Comparison of ENCODE assay signal across 8 cellular contexts in the genomic region with DNA sequence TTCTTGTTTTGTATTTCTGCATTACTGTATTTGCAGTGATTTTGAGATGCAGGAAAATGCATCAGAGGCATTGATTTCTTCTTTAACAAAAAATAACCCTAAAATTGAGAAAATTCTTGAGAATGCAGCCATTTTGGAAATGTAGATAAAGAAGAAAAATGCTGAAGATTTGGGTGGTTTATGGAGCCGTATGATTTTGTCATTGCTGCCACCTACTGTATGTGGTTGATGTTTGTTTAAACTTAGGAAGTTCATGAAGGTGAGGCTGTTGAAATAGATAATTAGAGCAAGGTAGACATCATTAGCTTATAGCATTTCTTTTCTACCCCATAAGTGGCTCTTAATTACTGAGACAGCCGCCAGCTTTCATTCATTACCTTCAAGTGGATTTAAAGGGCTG.
A peak's percentile ranks its signal among the peaks of the same experiment; 100 is the strongest.
DNase-seq lines count a peak whose midpoint lies in the region; ATAC-seq and TF ChIP-seq lines count a peak whose summit lies in the region.

No MANE protein-coding gene starts in this region.

- no peak overlapping the region for H3K4me3 ChIP-seq in OCI-LY1 (ENCODE audit: low read depth, low read length, poor library complexity, severe bottlenecking)
- H3K4me3 ChIP-seq in esophagus muscularis mucosa, result no peak overlapping the region

- no peaks in the 10 kb centered on the region for H3K9me3 Mint-ChIP-seq in activated naive CD4-positive, alpha-beta T cell treated with anti-CD3 and anti-CD28 coated beads for 36 hours

- TF ChIP-seq CTCF in C4-2B (conservative IDR thresholded peaks at IDR 0.05) (peak; percentile 69), GM20000 (IDR thresholded peaks at IDR 0.05; ENCODE audit: extremely low read depth, missing control alignments) (peak; percentile 12), OCI-LY1 (IDR thresholded peaks at IDR 0.05; ENCODE audit: low read length) (peak; percentile 62), esophagus muscularis mucosa (IDR thresholded peaks at IDR 0.05) (peak; percentile 23 to 48 (median 44))

- H3K27ac Mint-ChIP-seq in activated naive CD4-positive, alpha-beta T cell treated with anti-CD3 and anti-CD28 coated beads for 36 hours, result no peak overlapping the region

- intact Hi-C loops in esophagus muscularis mucosa (cut with DNase I), result loop anchor here (5.0 kb wide), 1 partner anchor 197 kb away; no protein-coding TSS in a partner anchor
- intact Hi-C loops in activated naive CD4-positive, alpha-beta T cell treated with anti-CD3 and anti-CD28 coated beads for 36 hours (cut with micrococcal nuclease), result loop anchor here (1.0 to 5.0 kb wide), 6 partner anchors 130 to 753 kb away; no protein-coding TSS in a partner anchor
- intact Hi-C loops in left ventricle myocardium superior (cut with micrococcal nuclease), result no loop called here

- no peaks in the 10 kb centered on the region for H3K27me3 Mint-ChIP-seq in activated naive CD4-positive, alpha-beta T cell treated with anti-CD3 and anti-CD28 coated beads for 36 hours (ENCODE audit: low read depth)

- 50% methylated on average over 2 of the region's 2 CpGs for WGBS in esophagus muscularis mucosa

- no peak for TF ChIP-seq EP300 in esophagus muscularis mucosa (IDR thresholded peaks at IDR 0.05)

- H3K27ac ChIP-seq in C4-2B, result no peak overlapping the region
- H3K27ac ChIP-seq in OCI-LY1 (ENCODE audit: low read depth, low read length, poor library complexity, severe bottlenecking), result no peak overlapping the region
- H3K27ac ChIP-seq in esophagus muscularis mucosa (replicated peaks in 1 of 4), result no peak overlapping the region

- peaks cover 12% of the 10 kb centered on the region for H3K4me1 Mint-ChIP-seq in activated naive CD4-positive, alpha-beta T cell treated with anti-CD3 and anti-CD28 coated beads for 36 hours (ENCODE audit: low read depth)

- CTCF ChIA-PET in activated naive CD4-positive, alpha-beta T cell treated with anti-CD3 and anti-CD28 coated beads for 36 hours (lab: Charles Lee), result interaction anchor here (0.6 to 1.7 kb wide), 18 partner anchors 11 to 772 kb away, joined by 3 to 11 read pairs (median 3); partner anchors contain the start of gene COMTD1

- H3K36me3 Mint-ChIP-seq in activated naive CD4-positive, alpha-beta T cell treated with anti-CD3 and anti-CD28 coated beads for 36 hours (ENCODE audit: low read depth), result no peaks in the 10 kb centered on the region

- no peak overlapping the region for H3K4me2 ChIP-seq in OCI-LY1 (ENCODE audit: low read length)

- ATAC-seq in GM18907 (IDR thresholded peaks at IDR 0.05; ENCODE audit: unreplicated experiment), result no peak
- ATAC-seq in left ventricle myocardium superior, result no peak

- peaks cover 18% of the 10 kb centered on the region for H3K4me1 ChIP-seq in OCI-LY1 (ENCODE audit: insufficient read depth, low read length, severe bottlenecking)
- H3K4me1 ChIP-seq in esophagus muscularis mucosa, result peaks cover 20 to 61% (median 52%) of the 10 kb centered on the region in 4 donors

- DNase-seq in GM20000 (ENCODE audit: low spot score), result no peak
- DNase-seq in esophagus muscularis mucosa (ENCODE audit: extremely low spot score), result no peak
- peak; percentile 85 for DNase-seq in superior temporal gyrus (ENCODE audit: extremely low spot score)
- DNase-seq in activated naive CD4-positive, alpha-beta T cell treated with anti-CD3 and anti-CD28 coated beads for 36 hours, result no peak
- no peak for DNase-seq in left ventricle myocardium superior

- no peak overlapping the region for H2AFZ ChIP-seq in OCI-LY1 (ENCODE audit: low read length)

- H3K27me3 ChIP-seq in OCI-LY1 (ENCODE audit: insufficient read depth, low read length), result no peaks in the 10 kb centered on the region
- no peaks in the 10 kb centered on the region for H3K27me3 ChIP-seq in esophagus muscularis mucosa

- H3K79me2 ChIP-seq in OCI-LY1 (ENCODE audit: insufficient read depth, low read length), result no peaks in the 10 kb centered on the region

- H3K9me3 ChIP-seq in OCI-LY1 (ENCODE audit: low read length), result no peaks in the 10 kb centered on the region
- no peaks in the 10 kb centered on the region for H3K9me3 ChIP-seq in esophagus muscularis mucosa

- H3K9ac ChIP-seq in OCI-LY1 (ENCODE audit: low read length), result no peak overlapping the region

- no peak for TF ChIP-seq POLR2A in esophagus muscularis mucosa (IDR thresholded peaks at IDR 0.05; ENCODE audit: low read depth)

- no peaks in the 10 kb centered on the region for H3F3A ChIP-seq in OCI-LY1 (ENCODE audit: insufficient read depth, low read length)

- peaks cover 30% of the 10 kb centered on the region; the same call in 1 of the 2 replicates for H3K36me3 ChIP-seq in OCI-LY1 (ENCODE audit: insufficient read depth, low read length)
- peaks cover 8 to 36% (median 28%) of the 10 kb centered on the region in 4 donors for H3K36me3 ChIP-seq in esophagus muscularis mucosa

- H3K9me2 ChIP-seq in OCI-LY1 (ENCODE audit: low read depth, low read length), result no peaks in the 10 kb centered on the region

- no peak overlapping the region for H3K4me3 Mint-ChIP-seq in activated naive CD4-positive, alpha-beta T cell treated with anti-CD3 and anti-CD28 coated beads for 36 hours

- H4K20me1 ChIP-seq in OCI-LY1 (ENCODE audit: insufficient read depth, low read length), result no peaks in the 10 kb centered on the region

Comparison
In these comparisons a context has a peak if more than half of its experiments do, and no peak if none do; other contexts are left out.
1. CTCF ChIP-seq: peak in every context shown above with its lines; median percentile 69 in C4-2B; 62 in OCI-LY1; 44 in esophagus muscularis mucosa; 12 in GM20000.